Comparison of ENCODE assay signal across 8 cellular contexts in genomic region chr10:121974535-121975294, GRCh38. TPM values are rescaled to one million over a fixed set of nuclear protein-coding genes. Genes with fewer than 3 reads are reported as not detected.
DNase-seq lines count a peak whose midpoint lies in the region; ATAC-seq and TF ChIP-seq lines count a peak whose summit lies in the region.

A gene with protein sequence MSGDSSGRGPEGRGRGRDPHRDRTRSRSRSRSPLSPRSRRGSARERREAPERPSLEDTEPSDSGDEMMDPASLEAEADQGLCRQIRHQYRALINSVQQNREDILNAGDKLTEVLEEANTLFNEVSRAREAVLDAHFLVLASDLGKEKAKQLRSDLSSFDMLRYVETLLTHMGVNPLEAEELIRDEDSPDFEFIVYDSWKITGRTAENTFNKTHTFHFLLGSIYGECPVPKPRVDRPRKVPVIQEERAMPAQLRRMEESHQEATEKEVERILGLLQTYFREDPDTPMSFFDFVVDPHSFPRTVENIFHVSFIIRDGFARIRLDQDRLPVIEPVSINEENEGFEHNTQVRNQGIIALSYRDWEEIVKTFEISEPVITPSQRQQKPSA (minus strand): TSS chr10:121975217. CDS start chr10:121975165, 52 bp downstream.

- peak within 1 kb of the TSS; percentile 83 for H3K4me3 Mint-ChIP-seq in activated B cell treated with CpG ODN at 0.5 μM for 24 hours

- peak within 1 kb of the TSS; percentile 89 for H3K27ac ChIP-seq in caudate nucleus (ENCODE audit: low read depth, low read length)

- DNase-seq in SKM-1 treated with dmso at 0.1 percent for 144 hours (lab: John Stamatoyannopoulos, UW; ENCODE audit: unreplicated experiment) (peak; percentile 79), SKM-1 (lab: John Stamatoyannopoulos, UW; ENCODE audit: unreplicated experiment) (no peak), NCI-H2081 (lab: John Stamatoyannopoulos, UW) (peak; percentile 45 to 67), activated B cell treated with CpG ODN at 0.5 μM for 24 hours (peak; percentile 71), caudate nucleus (lab: John Stamatoyannopoulos, UW) (peak in 54 of 61 donors; percentile 9 to 82 (median 62)), iris pigment epithelial cell (ENCODE audit: low read depth) (peak; percentile 78)
- peak; percentile 59 to 66 for DNase-seq in stimulated activated CD4-positive, alpha-beta T cell treated with anti-CD3 and anti-CD28 coated beads, Interleukin-12 subunit alpha, Interleukin-12 subunit beta, amount 100 ng/mL, for 24 hours (ENCODE audit: low read depth in 2 of 2)

- CTCF ChIA-PET in activated B cell treated with CpG ODN at 0.5 μM for 24 hours (lab: Charles Lee) = no interaction called here

- H3K27me3 Mint-ChIP-seq in activated B cell treated with CpG ODN at 0.5 μM for 24 hours = no peaks in the 10 kb centered on the region

- no peaks in the 10 kb centered on the region for H3K9me3 Mint-ChIP-seq in activated B cell treated with CpG ODN at 0.5 μM for 24 hours

- ATAC-seq in HG02870 (IDR thresholded peaks at IDR 0.05; ENCODE audit: unreplicated experiment) (peak; percentile 69), activated B cell treated with CpG ODN at 0.5 μM for 24 hours (ENCODE audit: low read depth) (peak; percentile 83)

- H3K27ac Mint-ChIP-seq in activated B cell treated with CpG ODN at 0.5 μM for 24 hours = peak within 1 kb of the TSS; percentile 18

- POLR2A ChIA-PET in activated B cell treated with CpG ODN at 0.5 μM for 24 hours (lab: Charles Lee) = interaction anchor here (0.6 to 1.4 kb wide), 2 partner anchors 47 to 82 kb away, joined by 5 to 6 read pairs; partner anchors contain the start of gene ATE1

- no peak for TF ChIP-seq CTCF in activated B cell treated with CpG ODN at 0.5 μM for 24 hours (IDR thresholded peaks at IDR 0.05)

- intact Hi-C loops in activated B cell treated with CpG ODN at 0.5 μM for 24 hours (cut with micrococcal nuclease) = loop anchor here (1.0 to 2.0 kb wide), 3 partner anchors 46 to 1123 kb away; partner anchors contain the start of genes ATE1, PLEKHA1 and WDR11

- peaks cover 25% of the 10 kb centered on the region for H3K36me3 Mint-ChIP-seq in activated B cell treated with CpG ODN at 0.5 μM for 24 hours (ENCODE audit: low read depth)

- peaks cover 26% of the 10 kb centered on the region for H3K4me1 Mint-ChIP-seq in activated B cell treated with CpG ODN at 0.5 μM for 24 hours

RNA-seq across cellular contexts. Expression of the gene that starts here (rescaled TPM):
- total RNA-seq in activated B cell treated with CpG ODN at 0.5 μM for 24 hours = 70.3 and 78.0 TPM in 2 replicates
